Comparison of ENCODE assay signal across 8 cellular contexts in genomic region chr6:152816055-152816454, GRCh38.
"Had no signal": no experiment of that assay in that cellular context is flagged by ENCODE, and none has a peak within 500 bp of the region (broad histone marks: within the 10 kb centered on the region; RNA-seq: fewer than 3 reads in every experiment).

No MANE protein-coding gene starts in this region.

- H3K36me3 ChIP-seq: HAP-1 had no signal

- H3K4me1 ChIP-seq: HAP-1 had no signal

- DNase-seq: GOT3, H7, HFFc6, IMR-90, KG1 had no signal

- ATAC-seq: HCT116, K562 had no signal

- H3K4me3 ChIP-seq: HAP-1, K562 had no signal

- H3K9me3 ChIP-seq: HAP-1 had no signal
